Comparison of ENCODE assay signal across 1 cellular context in the genomic region with DNA sequence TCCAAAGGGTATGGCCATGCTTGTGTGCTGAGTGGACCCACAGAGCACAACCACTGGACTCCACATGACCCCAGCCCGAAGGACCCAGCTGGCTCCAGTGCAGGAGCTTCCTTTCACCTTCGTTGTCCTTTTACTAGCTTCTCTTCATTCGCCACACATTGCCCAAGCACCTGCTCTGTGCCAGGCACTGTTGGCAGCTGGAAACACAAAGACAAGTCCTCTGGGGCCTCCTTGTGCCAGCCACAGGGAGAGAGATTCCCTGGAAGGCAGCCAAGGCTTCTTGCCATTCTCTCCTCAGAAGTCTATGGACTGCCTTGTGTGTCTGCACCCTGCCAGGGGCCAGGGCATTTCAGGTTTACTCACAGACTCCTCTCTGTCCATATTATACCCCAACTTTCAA.
TF ChIP-seq lines count a peak whose summit lies in the region.

No MANE protein-coding gene starts in this region.

TF ChIP-seq in SK-N-SH, 30 proteins besides CTCF, POLR2A, EP300 and RAD21 (continued from another document):
- no peak for TF ChIP-seq PBX3 (IDR thresholded peaks at IDR 0.05)
